Comparison of ENCODE assay signal across 16 cellular contexts in genomic region chr11:44731685-44732411, GRCh38. TPM values are rescaled to one million over a fixed set of nuclear protein-coding genes. Genes with fewer than 3 reads are reported as not detected.
DNase-seq lines count a peak whose midpoint lies in the region; ATAC-seq, FAIRE-seq and TF ChIP-seq lines count a peak whose summit lies in the region.
"Had no signal": no experiment of that assay in that cellular context is flagged by ENCODE, and none has a peak within 500 bp of the region (broad histone marks: within the 10 kb centered on the region; RNA-seq: fewer than 3 reads in every experiment).

No MANE protein-coding gene starts in this region.

- dilution Hi-C loops in endothelial cell of umbilical vein (cut with MboI; ENCODE audit: extremely low pct_ligation_motif_present, low sequenced_read_pairs): no loop called here

- no peak overlapping the region for H2AFZ ChIP-seq in endothelial cell of umbilical vein (ENCODE audit: low read depth, low read length)
- H2AFZ ChIP-seq: GM23248 had no signal

- no peaks in the 10 kb centered on the region for H3K9me3 ChIP-seq in endothelial cell of umbilical vein (replicated peaks; ENCODE audit: control insufficient read depth, insufficient read depth, low read length)
- H3K9me3 ChIP-seq: thoracic aorta had no signal

- H3K9me3 Mint-ChIP-seq in nephron: no peaks in the 10 kb centered on the region
- H3K9me3 Mint-ChIP-seq: activated CD8-positive, alpha-beta T cell treated with anti-CD3 and anti-CD28 coated beads for 36 hours had no signal

- no peak overlapping the region for H3K4me2 ChIP-seq in endothelial cell of umbilical vein (ENCODE audit: insufficient read depth, low read length)

- no peak overlapping the region for H3K9ac ChIP-seq in endothelial cell of umbilical vein (replicated peaks; ENCODE audit: extremely low read depth, insufficient read depth, low read length)
- H3K9ac ChIP-seq: GM23248 had no signal

- H3K27ac ChIP-seq in endothelial cell of umbilical vein (ENCODE audit: insufficient read depth, low read depth, low read length): no peak overlapping the region
- H3K27ac ChIP-seq: GM23248, SJSA1, thoracic aorta had no signal

- H3K9me1 ChIP-seq in endothelial cell of umbilical vein (replicated peaks; ENCODE audit: control insufficient read depth, extremely low read depth, insufficient read depth, low read length): no peaks in the 10 kb centered on the region

- no peak for ATAC-seq in GM18867 (IDR thresholded peaks at IDR 0.05; ENCODE audit: unreplicated experiment)
- no peak for ATAC-seq in HG02571 (IDR thresholded peaks at IDR 0.05; ENCODE audit: unreplicated experiment)
- ATAC-seq: activated CD8-positive, alpha-beta T cell treated with anti-CD3 and anti-CD28 coated beads for 36 hours had no signal

- H3K4me3 ChIP-seq in endothelial cell of umbilical vein (replicated peaks in 1 of 3; ENCODE audit: insufficient read depth in 1 of 3, low read depth in 1 of 3, low read length in 3 of 3): no peak overlapping the region
- H3K4me3 ChIP-seq: GM23248, SJSA1, thoracic aorta had no signal

- TF ChIP-seq POLR2A in endothelial cell of umbilical vein (IDR thresholded peaks at IDR 0.05; ENCODE audit: low read depth, low read length): no peak

- DNase-seq in AG20443 (ENCODE audit: low spot score) (peak; percentile 56), NCI-H69 (lab: John Stamatoyannopoulos, UW) (peak; percentile 26), endothelial cell of umbilical vein (ENCODE audit: low read depth, low spot score) (peak; percentile 57), LoVo (ENCODE audit: low spot score) (no peak), NCI-H1417 treated with DMSO at 0.1 percent for 48 hours (lab: John Stamatoyannopoulos, UW) (no peak)
- DNase-seq: activated CD8-positive, alpha-beta T cell treated with anti-CD3 and anti-CD28 coated beads for 36 hours; Calu3; cerebellar nuclear complex; GM23248; hippocampal formation; naive B cell had no signal

- peaks cover 25% of the 10 kb centered on the region for H3K4me1 ChIP-seq in endothelial cell of umbilical vein (ENCODE audit: control insufficient read depth, extremely low read depth, insufficient read depth, low read length)

- H3K4me3 Mint-ChIP-seq in nephron: peak overlapping the region in 2 of 3 experiments; percentile 15 to 65
- H3K4me3 Mint-ChIP-seq: activated CD8-positive, alpha-beta T cell treated with anti-CD3 and anti-CD28 coated beads for 36 hours had no signal

- CTCF ChIA-PET in endothelial cell of umbilical vein (lab: Charles Lee): interaction anchor here (0.7 kb wide), 1 partner anchor 9 kb away, joined by 3 read pairs; no protein-coding TSS in a partner anchor

- no TSS peak for BruUV-seq in endothelial cell of umbilical vein (replicated peaks; lab: Mats Ljungman, UMichigan)

- peaks cover 73% of the 10 kb centered on the region for H3K4me1 Mint-ChIP-seq in nephron

- H3K27me3 ChIP-seq in endothelial cell of umbilical vein (ENCODE audit: control insufficient read depth in 2 of 2, insufficient read depth in 2 of 2, low read length in 2 of 2): peaks cover 0 to 2% of the 10 kb centered on the region in 2 experiments

- POLR2A ChIA-PET in endothelial cell of umbilical vein (lab: Charles Lee): no interaction called here

- H4K20me1 ChIP-seq in endothelial cell of umbilical vein (replicated peaks; ENCODE audit: control insufficient read depth, extremely low read depth, insufficient read depth, low read length): no peaks in the 10 kb centered on the region

- H3K27me3 Mint-ChIP-seq in nephron (ENCODE audit: low read depth): peaks cover 11% of the 10 kb centered on the region

- intact Hi-C loops in endothelial cell of umbilical vein (cut with micrococcal nuclease): no loop called here

- TF ChIP-seq CTCF in endothelial cell of umbilical vein (IDR thresholded peaks at IDR 0.05; ENCODE audit: extremely low read depth in 1 of 2, insufficient read depth in 1 of 2, low read depth in 1 of 2, low read length in 2 of 2): no peak
- no peak for TF ChIP-seq CTCF in nephron (IDR thresholded peaks at IDR 0.05; ENCODE audit: unreplicated experiment in 3 of 3)

- H3K36me3 Mint-ChIP-seq in nephron (ENCODE audit: low read depth): no peaks in the 10 kb centered on the region
- H3K36me3 Mint-ChIP-seq: naive B cell had no signal

- H3K79me2 ChIP-seq in endothelial cell of umbilical vein (ENCODE audit: control insufficient read depth, insufficient read depth, low read length): no peaks in the 10 kb centered on the region

- H3K36me3 ChIP-seq in endothelial cell of umbilical vein (ENCODE audit: control insufficient read depth in 2 of 2, extremely low read depth in 1 of 2, insufficient read depth in 2 of 2, low read length in 2 of 2): no peaks in the 10 kb centered on the region
- H3K36me3 ChIP-seq: SJSA1, thoracic aorta had no signal

- peak overlapping the region; percentile 73 to 86 (median 73) for H3K27ac Mint-ChIP-seq in nephron
- H3K27ac Mint-ChIP-seq: activated CD8-positive, alpha-beta T cell treated with anti-CD3 and anti-CD28 coated beads for 36 hours had no signal

- no peak for FAIRE-seq in endothelial cell of umbilical vein (lab: Jason Lieb, UNC)

TF ChIP-seq in endothelial cell of umbilical vein, 7 proteins besides CTCF, POLR2A, EP300 and RAD21:
- no peak for TF ChIP-seq JUN (IDR thresholded peaks at IDR 0.05; ENCODE audit: borderline replicate concordance, insufficient read depth, insufficient read length, low read depth)
- TF ChIP-seq EZH2 (IDR thresholded peaks at IDR 0.05; ENCODE audit: borderline replicate concordance, low read depth, low read length, severe bottlenecking): no peak
- no peak for TF ChIP-seq MYC (IDR thresholded peaks at IDR 0.05; ENCODE audit: low read depth, low read length)
- TF ChIP-seq GATA2 (IDR thresholded peaks at IDR 0.05; ENCODE audit: insufficient read depth, insufficient read length, low read depth, low read length): no peak
- no peak for TF ChIP-seq POLR2AphosphoS5 (IDR thresholded peaks at IDR 0.05; ENCODE audit: insufficient read depth, low read depth, low read length)
- TF ChIP-seq MAX (IDR thresholded peaks at IDR 0.05; ENCODE audit: insufficient read depth, insufficient read length): no peak
- TF ChIP-seq FOS (IDR thresholded peaks at IDR 0.05; ENCODE audit: borderline replicate concordance, insufficient read depth, low read length): no peak

RNA-seq across cellular contexts. Expression of gene TSPAN18, which starts 5.1 kb away (rescaled TPM):
- total RNA-seq in endothelial cell of umbilical vein: 65.3 and 118 TPM in 2 replicates
- 32.0 and 32.2 TPM in 2 replicates for polyA plus RNA-seq in endothelial cell of umbilical vein
- 33.8 and 34.6 TPM in 2 replicates for polyA plus RNA-seq in endothelial cell of umbilical vein (2011; cell fraction: cytosol; rRNA removed)
- polyA plus RNA-seq in endothelial cell of umbilical vein (2011; cell fraction: nucleus; rRNA removed): 35.4 and 41.3 TPM in 2 replicates
- polyA plus RNA-seq in endothelial cell of umbilical vein (2012): 47.4 and 77.2 TPM in 2 replicates
- polyA minus RNA-seq in endothelial cell of umbilical vein: 36.1 and 38.9 TPM in 2 replicates
- polyA minus RNA-seq in endothelial cell of umbilical vein (2011; cell fraction: cytosol; rRNA and poly(A)+ RNA removed): not detected
- 37.1 and 37.9 TPM in 2 replicates for polyA minus RNA-seq in endothelial cell of umbilical vein (2011; cell fraction: nucleus; rRNA and poly(A)+ RNA removed)
- total RNA-seq: Calu3 had no signal

Comparison
In these comparisons a context has a peak if more than half of its experiments do, and no peak if none do; other contexts are left out.
1. DNase-seq: peak in AG20443 (single experiment), NCI-H69 (single experiment) and endothelial cell of umbilical vein (single experiment); none in LoVo (single experiment) and NCI-H1417 treated with DMSO at 0.1 percent for 48 hours (single experiment).